In genomic region chr9:13291718-13292117, GRCh38 we compare ENCODE assay signal across 20 cellular contexts. TPM values are rescaled to one million over a fixed set of nuclear protein-coding genes. Genes with fewer than 3 reads are reported as not detected.
DNase-seq lines count a peak whose midpoint lies in the region; ATAC-seq, FAIRE-seq and TF ChIP-seq lines count a peak whose summit lies in the region.
"Had no signal": no experiment of that assay in that cellular context is flagged by ENCODE, and none has a peak within 500 bp of the region (broad histone marks: within the 10 kb centered on the region; RNA-seq: fewer than 3 reads in every experiment).

No MANE protein-coding gene starts in this region.

- no peak overlapping the region for H4K8ac ChIP-seq in H9 (replicated peaks; ENCODE audit: insufficient read length, low read depth, low read length)

- H3K9me3 ChIP-seq in AG04450 (ENCODE audit: control insufficient read depth, insufficient read depth, low read length) (no peaks in the 10 kb centered on the region), H9 (ENCODE audit: control insufficient read depth, low read depth, low read length) (no peaks in the 10 kb centered on the region), astrocyte (ENCODE audit: insufficient read depth, low read depth, low read length) (peaks cover under 1% of the 10 kb centered on the region)

- TF ChIP-seq CTCF in AG04450 (IDR thresholded peaks at IDR 0.05; ENCODE audit: low read depth, low read length), result 0 out of 2 replicates have a peak, but pooled peaks have one; percentile 17
- TF ChIP-seq CTCF in H9 (conservative IDR thresholded peaks at IDR 0.05), result peak; percentile 52
- peak; percentile 13 for TF ChIP-seq CTCF in astrocyte (IDR thresholded peaks at IDR 0.05; ENCODE audit: insufficient read depth, low read depth, low read length)
- peak; percentile 61 for TF ChIP-seq CTCF in glutamatergic neuron (IDR thresholded peaks at IDR 0.05; ENCODE audit: partially characterized antibody, unreplicated experiment)

- H3K9ac ChIP-seq in H9 (ENCODE audit: extremely low read depth, insufficient read length, low read length) (no peak overlapping the region), astrocyte (ENCODE audit: low read length) (no peak overlapping the region)

- DNase-seq in AG04450 (ENCODE audit: low read depth, low spot score) (no peak), H9 (no peak), astrocyte (ENCODE audit: low read depth) (no peak), glutamatergic neuron (no peak), NCI-H748 (lab: John Stamatoyannopoulos, UW; ENCODE audit: unreplicated experiment) (no peak), anterior cingulate cortex (lab: John Stamatoyannopoulos, UW) (no peak), NCI-H1930 (lab: John Stamatoyannopoulos, UW) (no peak)
- DNase-seq: AML-193; CD4-positive, alpha-beta T cell; EL; Karpas-422; MG63; NCI-H1105; NCI-H1694 treated with DMSO at 0.1 percent for 48 hours; NCI-H345; NCI-H526 treated with DMSO at 0.1 percent for 48 hours; SHP77 treated with DMSO at 0.1 percent for 48 hours; SW 1271 had no signal

- H3K4me3 ChIP-seq in AG04450 (ENCODE audit: low read depth, low read length), result no peak overlapping the region
- no peak overlapping the region for H3K4me3 ChIP-seq in astrocyte (ENCODE audit: insufficient read depth, low read depth, low read length)
- H3K4me3 ChIP-seq: MG63 had no signal

- H3K4me3 Mint-ChIP-seq in H9 (no peak overlapping the region), astrocyte (ENCODE audit: unreplicated experiment) (no peak overlapping the region), glutamatergic neuron (ENCODE audit: unreplicated experiment) (no peak overlapping the region)
- H3K4me3 Mint-ChIP-seq: CD4-positive, alpha-beta T cell had no signal

- no peak overlapping the region for H4K91ac ChIP-seq in H9 (ENCODE audit: insufficient read length, low read depth, low read length)

- no peak overlapping the region for H3T11ph ChIP-seq in H9 (ENCODE audit: low read length)

- no peak overlapping the region for H4K5ac ChIP-seq in H9 (ENCODE audit: insufficient read length, low read depth, low read length)

- no CpG with 5 or more reads among the region's 1 CpG for WGBS in H9 (ENCODE audit: extremely low coverage, insufficient read length, low lambda C conversion rate)

- H3K4ac ChIP-seq in H9 (ENCODE audit: low read depth, low read length), result no peak overlapping the region

- H3K18ac ChIP-seq in H9 (ENCODE audit: insufficient read length, low read depth, low read length), result no peak overlapping the region

- no peak overlapping the region for H2BK120ac ChIP-seq in H9 (ENCODE audit: low read depth, low read length, poor library complexity, severe bottlenecking)

- POLR2A ChIA-PET in AG04450 (lab: Yijun Ruan, JAX), result no interaction called here

- H3K27me3 ChIP-seq in AG04450 (ENCODE audit: control insufficient read depth, insufficient read depth, low read length), result no peaks in the 10 kb centered on the region
- no peaks in the 10 kb centered on the region for H3K27me3 ChIP-seq in H9 (ENCODE audit: insufficient read depth, low read length)
- H3K27me3 ChIP-seq in astrocyte (ENCODE audit: insufficient read depth, low read length), result no peaks in the 10 kb centered on the region
- H3K27me3 ChIP-seq: MG63 had no signal

- no peak overlapping the region for H3K23ac ChIP-seq in H9 (ENCODE audit: insufficient read length, low read depth, low read length)

- H3K9me3 Mint-ChIP-seq in H9 (peaks cover 7 to 9% of the 10 kb centered on the region in 2 experiments; a peak in 4 of 5 replicates), astrocyte (ENCODE audit: unreplicated experiment) (no peaks in the 10 kb centered on the region), glutamatergic neuron (ENCODE audit: unreplicated experiment) (peaks cover 3% of the 10 kb centered on the region)

- no peaks in the 10 kb centered on the region for H4K20me1 ChIP-seq in H9 (ENCODE audit: control insufficient read depth, insufficient read depth, insufficient read length)
- H4K20me1 ChIP-seq in astrocyte (ENCODE audit: insufficient read depth, low read length), result no peaks in the 10 kb centered on the region

- no peaks in the 10 kb centered on the region for H3K23me2 ChIP-seq in H9 (ENCODE audit: insufficient read length, low read depth, low read length, poor library complexity, severe bottlenecking)

- no peak for ATAC-seq in GM18867 (IDR thresholded peaks at IDR 0.05; ENCODE audit: unreplicated experiment)

- no peak overlapping the region for H3K56ac ChIP-seq in H9 (ENCODE audit: insufficient read length, low read depth, low read length)

- no peak overlapping the region for H2BK12ac ChIP-seq in H9 (ENCODE audit: insufficient read length, low read depth, low read length)

- CTCF ChIA-PET in AG04450 (lab: Charles Lee), result interaction anchor here (0.6 kb wide), 1 partner anchor 1062 kb away, joined by 4 read pairs; no protein-coding TSS in a partner anchor

- no peak overlapping the region for H3K27ac ChIP-seq in AG04450 (ENCODE audit: low read depth, low read length)
- H3K27ac ChIP-seq in H9 (ENCODE audit: insufficient read length, low read depth, low read length), result no peak overlapping the region
- H3K27ac ChIP-seq in astrocyte (ENCODE audit: low read depth, low read length), result no peak overlapping the region

- no peak for FAIRE-seq in astrocyte (lab: Jason Lieb, UNC)
- FAIRE-seq: A204.1 had no signal

- H2AK5ac ChIP-seq in H9 (ENCODE audit: insufficient read length, low read length), result no peak overlapping the region

- H3K27me3 Mint-ChIP-seq in H9 (ENCODE audit: low read depth) (no peaks in the 10 kb centered on the region), astrocyte (ENCODE audit: low read depth, unreplicated experiment) (no peaks in the 10 kb centered on the region), glutamatergic neuron (ENCODE audit: unreplicated experiment) (no peaks in the 10 kb centered on the region)
- H3K27me3 Mint-ChIP-seq: CD4-positive, alpha-beta T cell had no signal

- no peak overlapping the region for H3K27ac Mint-ChIP-seq in H9
- H3K27ac Mint-ChIP-seq in astrocyte (ENCODE audit: unreplicated experiment), result no peak overlapping the region
- H3K27ac Mint-ChIP-seq in glutamatergic neuron (ENCODE audit: unreplicated experiment), result no peak overlapping the region
- H3K27ac Mint-ChIP-seq: CD4-positive, alpha-beta T cell had no signal

- H3K79me1 ChIP-seq in H9 (ENCODE audit: insufficient read depth, low read depth, low read length, poor library complexity, severe bottlenecking), result no peaks in the 10 kb centered on the region

- no peak overlapping the region for H3K14ac ChIP-seq in H9 (ENCODE audit: insufficient read depth, low read length)

- H3K79me2 ChIP-seq in H9 (ENCODE audit: insufficient read depth, low read length) (no peaks in the 10 kb centered on the region), astrocyte (ENCODE audit: insufficient read depth, low read length) (no peaks in the 10 kb centered on the region)

- H3K36me3 ChIP-seq in astrocyte (ENCODE audit: insufficient read depth, low read length), result no peaks in the 10 kb centered on the region
- H3K36me3 ChIP-seq: MG63 had no signal

- no peaks in the 10 kb centered on the region for H3K4me1 ChIP-seq in H9 (ENCODE audit: insufficient read depth, low read length)
- no peaks in the 10 kb centered on the region for H3K4me1 ChIP-seq in astrocyte (ENCODE audit: insufficient read depth, low read length)

- H3K36me3 Mint-ChIP-seq in H9 (ENCODE audit: insufficient read depth in 1 of 3, low read depth in 3 of 3) (peaks cover 2 to 4% (median 2%) of the 10 kb centered on the region in 3 experiments; a peak in 4 of 7 replicates), astrocyte (ENCODE audit: low read depth, unreplicated experiment) (no peaks in the 10 kb centered on the region), glutamatergic neuron (ENCODE audit: unreplicated experiment) (no peaks in the 10 kb centered on the region)

- H2BK20ac ChIP-seq in H9 (ENCODE audit: low read depth, low read length, poor library complexity, severe bottlenecking), result no peak overlapping the region

- H2AFZ ChIP-seq in H9 (ENCODE audit: low read length) (no peak overlapping the region), astrocyte (ENCODE audit: low read depth, low read length) (no peak overlapping the region)

- H3K4me2 ChIP-seq in H9 (ENCODE audit: insufficient read depth, insufficient read length, low read length), result no peak overlapping the region
- H3K4me2 ChIP-seq in astrocyte (ENCODE audit: low read length), result no peak overlapping the region

- H2BK5ac ChIP-seq in H9 (ENCODE audit: insufficient read length, low read length), result no peak overlapping the region

- no peaks in the 10 kb centered on the region for H3K4me1 Mint-ChIP-seq in H9
- no peaks in the 10 kb centered on the region for H3K4me1 Mint-ChIP-seq in astrocyte (ENCODE audit: low read depth, unreplicated experiment)
- no peaks in the 10 kb centered on the region for H3K4me1 Mint-ChIP-seq in glutamatergic neuron (ENCODE audit: low read depth, unreplicated experiment)

- no peak overlapping the region for H2BK15ac ChIP-seq in H9 (ENCODE audit: low read depth, low read length)

RNA-seq across cellular contexts. Expression of gene MPDZ, which starts 12.2 kb away (rescaled TPM):
- 25.5 and 31.6 TPM in 2 replicates for polyA plus RNA-seq in AG04450 (2011; rRNA removed)
- 39.1 and 47.7 TPM in 2 replicates for polyA minus RNA-seq in AG04450 (2011; rRNA and poly(A)+ RNA removed)
- total RNA-seq in H9 (2021) (46.7 and 46.9 TPM in 2 replicates), astrocyte (27.2 and 31.0 TPM in 2 replicates), glutamatergic neuron (ENCODE audit: unreplicated experiment) (38.7 TPM)
- total RNA-seq: CD4-positive, alpha-beta T cell had no signal
